ENCODE assay signal across 8 cellular contexts in genomic region chr7:117157121-117157870, GRCh38.
DNase-seq lines count a peak whose midpoint lies in the region; ATAC-seq and TF ChIP-seq lines count a peak whose summit lies in the region.

No MANE protein-coding gene starts in this region.

- H3K27me3 ChIP-seq in BJ (ENCODE audit: control insufficient read depth, insufficient read depth, low read length): no peaks in the 10 kb centered on the region

- POLR2A ChIA-PET in BJ (lab: Charles Lee): interaction anchor here (0.6 kb wide), 1 partner anchor 35 kb away, joined by 3 read pairs; no protein-coding TSS in a partner anchor

- ATAC-seq in GM21360 (IDR thresholded peaks at IDR 0.05; ENCODE audit: unreplicated experiment) (no peak), GM19035 (IDR thresholded peaks at IDR 0.05; ENCODE audit: unreplicated experiment) (no peak)

- DNase-seq in BJ (ENCODE audit: low read depth) (peak; percentile 46), NCI-H69 (lab: John Stamatoyannopoulos, UW) (peak; percentile 10), epidermal melanocyte (ENCODE audit: insufficient read length, low spot score) (peak; percentile 53), non-pigmented ciliary epithelial cell (ENCODE audit: low read depth) (peak; percentile 60), NAMALWA (ENCODE audit: low spot score) (no peak)
- DNase-seq in activated CD4-positive, CD25-positive, alpha-beta regulatory T cell treated with anti-CD3 and anti-CD28 coated beads, Interleukin-2, amount 50 U/mL, for 72 hours: no peak

- no peak overlapping the region for H3K4me3 ChIP-seq in BJ (ENCODE audit: low read depth, low read length)

- CTCF ChIA-PET in BJ (lab: Yijun Ruan, JAX): interaction anchor here (0.9 to 2.6 kb wide), 3 partner anchors 23 to 172 kb away, joined by 3 to 11 read pairs (median 4); no protein-coding TSS in a partner anchor

- TF ChIP-seq CTCF in BJ (IDR thresholded peaks at IDR 0.05; ENCODE audit: insufficient read depth, low read depth, low read length): peak; percentile 48

- no peaks in the 10 kb centered on the region; the same call in 1 of the 2 replicates for H3K36me3 ChIP-seq in BJ (ENCODE audit: control insufficient read depth, insufficient read depth, low read length)

Comparison
In these comparisons a context has a peak if more than half of its experiments do, and no peak if none do; other contexts are left out.
1. DNase-seq: peak in BJ (single experiment), NCI-H69 (single experiment), epidermal melanocyte (single experiment) and non-pigmented ciliary epithelial cell (single experiment); none in NAMALWA (single experiment) and activated CD4-positive, CD25-positive, alpha-beta regulatory T cell treated with anti-CD3 and anti-CD28 coated beads, Interleukin-2, amount 50 U/mL, for 72 hours (single experiment).